ENCODE assay signal across 15 cellular contexts in the genomic region with DNA sequence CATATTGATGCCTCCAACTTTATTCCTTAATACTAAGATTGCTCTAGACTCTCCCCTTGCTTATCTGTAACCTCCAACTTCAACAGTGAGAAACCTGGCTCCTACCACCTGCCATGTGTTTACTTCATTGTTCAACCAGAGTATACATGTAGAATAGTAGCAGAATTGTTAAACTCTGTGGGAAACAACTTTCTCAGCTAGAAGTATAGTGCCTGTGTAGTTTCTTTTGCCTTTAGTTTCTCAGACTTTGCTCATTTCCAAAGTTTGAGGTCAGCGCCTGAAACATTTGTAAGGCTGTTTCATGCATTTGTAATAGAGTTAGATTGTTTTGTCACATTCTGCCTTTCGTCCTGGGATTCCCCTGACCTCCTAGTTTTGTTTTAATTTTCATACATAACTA. TPM values are rescaled to one million over a fixed set of nuclear protein-coding genes. Genes with fewer than 3 reads are reported as not detected.
DNase-seq lines count a peak whose midpoint lies in the region; ATAC-seq, FAIRE-seq and TF ChIP-seq lines count a peak whose summit lies in the region.
"Had no signal": no experiment of that assay in that cellular context is flagged by ENCODE, and none has a peak within 500 bp of the region (broad histone marks: within the 10 kb centered on the region; RNA-seq: fewer than 3 reads in every experiment).

No MANE protein-coding gene starts in this region.

- DNase-seq in GM19239 (ENCODE audit: insufficient read length, low spot score): no peak
- no peak for DNase-seq in CD1c-positive myeloid dendritic cell (ENCODE audit: extremely low spot score)
- DNase-seq in NCI-H2107 treated with DMSO at 0.1 percent for 48 hours (lab: John Stamatoyannopoulos, UW; ENCODE audit: unreplicated experiment): no peak
- DNase-seq in smooth muscle cell (lab: John Stamatoyannopoulos, UW; ENCODE audit: unreplicated experiment): no peak
- no peak for DNase-seq in NCI-H345 (lab: John Stamatoyannopoulos, UW)
- DNase-seq: activated naive CD8-positive, alpha-beta T cell treated with anti-CD3 and anti-CD28 coated beads, Interleukin-2, amount 10 ng/mL, durations not matched to agents 7 days and 5 days; Caco-2; dorsolateral prefrontal cortex; psoas muscle had no signal

- no peak overlapping the region for H3K4me2 ChIP-seq in smooth muscle cell

- FAIRE-seq in GM19239 (lab: Jason Lieb, UNC): peak; percentile 80
- FAIRE-seq: K562 had no signal

- H3K27me3 ChIP-seq in smooth muscle cell (ENCODE audit: low read depth): no peaks in the 10 kb centered on the region
- H3K27me3 ChIP-seq: dorsolateral prefrontal cortex, vagina had no signal

- no peaks in the 10 kb centered on the region for H3K36me3 ChIP-seq in smooth muscle cell (ENCODE audit: low read depth)
- H3K36me3 ChIP-seq: vagina had no signal

- H4K20me1 ChIP-seq in smooth muscle cell (ENCODE audit: low read depth): no peaks in the 10 kb centered on the region

- H3F3A ChIP-seq in smooth muscle cell (ENCODE audit: low read depth): no peaks in the 10 kb centered on the region

- 74% methylated on average over 2 of the region's 2 CpGs for WGBS in smooth muscle cell (ENCODE audit: low lambda C conversion rate)

- no peak overlapping the region for H3K27ac ChIP-seq in smooth muscle cell (ENCODE audit: low read depth)
- H3K27ac ChIP-seq: dorsolateral prefrontal cortex, psoas muscle, RWPE1, vagina had no signal

- no peak overlapping the region for H3K9ac ChIP-seq in smooth muscle cell (ENCODE audit: low read depth)

- H2AFZ ChIP-seq in smooth muscle cell (ENCODE audit: low read depth): no peak overlapping the region

- H3K79me2 ChIP-seq in smooth muscle cell (ENCODE audit: low read depth): no peaks in the 10 kb centered on the region

- no peak for TF ChIP-seq POLR2A in GM18505 (IDR thresholded peaks at IDR 0.05; ENCODE audit: borderline replicate concordance, extremely low read depth, insufficient read depth, insufficient read length)

- no peak for TF ChIP-seq CTCF in smooth muscle cell (IDR thresholded peaks at IDR 0.05; ENCODE audit: borderline replicate concordance, insufficient read depth, poor library complexity, severe bottlenecking)

- no peaks in the 10 kb centered on the region for H3K9me3 ChIP-seq in smooth muscle cell (replicated peaks; ENCODE audit: low read depth)
- H3K9me3 ChIP-seq: Caco-2, psoas muscle, vagina had no signal

- H3K4me3 ChIP-seq in smooth muscle cell: no peak overlapping the region
- H3K4me3 ChIP-seq: dorsolateral prefrontal cortex, K562, psoas muscle, vagina had no signal

- H3K4me1 ChIP-seq in smooth muscle cell (ENCODE audit: low read depth): no peaks in the 10 kb centered on the region
- H3K4me1 ChIP-seq: Caco-2, psoas muscle, vagina had no signal

- ATAC-seq in GM18505 (IDR thresholded peaks at IDR 0.05; ENCODE audit: unreplicated experiment): peak; percentile 81
- ATAC-seq in HG02610 (IDR thresholded peaks at IDR 0.05; ENCODE audit: unreplicated experiment): peak; percentile 97
- ATAC-seq in HG03439 (IDR thresholded peaks at IDR 0.05; ENCODE audit: unreplicated experiment): peak; percentile 91
- ATAC-seq: K562, psoas muscle had no signal

RNA-seq across cellular contexts. Expression of gene HECA, which starts 34.9 kb away (rescaled TPM):
- 19.7 and 21.3 TPM in 2 replicates for total RNA-seq in smooth muscle cell
- polyA plus RNA-seq in smooth muscle cell: 7.2 and 7.7 TPM in 2 replicates
